ENCODE assay signal across 1 cellular context in the genomic region with DNA sequence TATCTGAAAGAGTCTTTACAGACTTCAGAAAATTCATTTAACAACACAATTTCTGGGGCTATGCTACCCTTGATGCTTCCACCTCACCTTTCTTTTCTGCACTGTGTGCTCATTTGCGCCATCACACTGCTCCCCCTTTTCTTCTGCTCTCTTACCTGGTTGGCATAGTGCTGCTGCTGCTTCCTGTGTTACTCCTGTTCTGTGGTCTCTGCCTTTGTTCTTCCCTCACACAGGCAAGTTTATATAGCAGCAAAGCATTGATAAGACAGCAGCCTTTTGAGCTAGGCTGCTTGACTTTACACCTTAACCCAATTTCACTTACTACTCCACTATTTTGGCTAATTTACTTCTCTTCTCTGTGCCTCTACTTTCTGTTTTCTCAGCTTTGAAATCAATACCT.
TF ChIP-seq lines count a peak whose summit lies in the region.

No MANE protein-coding gene starts in this region.

TF ChIP-seq in IMR-90, 13 proteins besides CTCF, POLR2A, EP300 and RAD21 (continued from another document):
- TF ChIP-seq MAFK (IDR thresholded peaks at IDR 0.05; ENCODE audit: low read depth, low read length) (no peak), MXI1 (IDR thresholded peaks at IDR 0.05; ENCODE audit: borderline replicate concordance, low read depth, low read length) (no peak), NFE2L2 (IDR thresholded peaks at IDR 0.05; ENCODE audit: low read depth, low read length) (no peak), CEBPB (IDR thresholded peaks at IDR 0.05; ENCODE audit: low read depth, low read length) (no peak)
TF ChIP-seq in IMR-90: peak in this region for 0.
